ENCODE assay signal across 8 cellular contexts in genomic region chr16:20900299-20901067, GRCh38. TPM values are rescaled to one million over a fixed set of nuclear protein-coding genes. Genes with fewer than 3 reads are reported as not detected.
DNase-seq lines count a peak whose midpoint lies in the region; ATAC-seq, FAIRE-seq and TF ChIP-seq lines count a peak whose summit lies in the region.

A gene with protein sequence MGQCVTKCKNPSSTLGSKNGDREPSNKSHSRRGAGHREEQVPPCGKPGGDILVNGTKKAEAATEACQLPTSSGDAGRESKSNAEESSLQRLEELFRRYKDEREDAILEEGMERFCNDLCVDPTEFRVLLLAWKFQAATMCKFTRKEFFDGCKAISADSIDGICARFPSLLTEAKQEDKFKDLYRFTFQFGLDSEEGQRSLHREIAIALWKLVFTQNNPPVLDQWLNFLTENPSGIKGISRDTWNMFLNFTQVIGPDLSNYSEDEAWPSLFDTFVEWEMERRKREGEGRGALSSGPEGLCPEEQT (minus strand): TSS chr16:20900358. CDS start chr16:20862538, 37,820 bp downstream.
LYRM1 (plus strand) TSS chr16:20900771; CDS start chr16:20915556, 14,785 bp downstream.

- intact Hi-C loops in activated CD4-positive, alpha-beta T cell treated with anti-CD3 and anti-CD28 coated beads, Interleukin-2, amount 10 ng/mL, durations not matched to agents 24 days and 14 days (cut with micrococcal nuclease) = loop anchor here (1.0 to 2.0 kb wide), 6 partner anchors 11 to 160 kb away; partner anchors contain the start of genes ERI2, REXO5 and THUMPD1
- intact Hi-C loops in left colon (cut with DNase I, micrococcal nuclease) = no loop called here

- H3K4me1 Mint-ChIP-seq in activated CD4-positive, alpha-beta T cell treated with anti-CD3 and anti-CD28 coated beads, Interleukin-2, amount 10 ng/mL, durations not matched to agents 24 days and 14 days = peaks cover 74% of the 10 kb centered on the region

- peak within 1 kb of the TSS; percentile 86 to 100 for H3K27ac ChIP-seq in coronary artery

- peak within 1 kb of the TSS; percentile 96 for H3K27ac Mint-ChIP-seq in activated CD4-positive, alpha-beta T cell treated with anti-CD3 and anti-CD28 coated beads, Interleukin-2, amount 10 ng/mL, durations not matched to agents 24 days and 14 days

- DNase-seq in Ammon's horn (ENCODE audit: low spot score) (peak; percentile 100), GM19239 (ENCODE audit: insufficient read length, low spot score) (peak; percentile 67), NCI-H526 treated with DMSO at 0.1 percent for 48 hours (lab: John Stamatoyannopoulos, UW) (peak; percentile 96), coronary artery (ENCODE audit: low spot score) (peak; percentile 98), left colon (peak; percentile 95 to 99)
- DNase-seq in activated CD4-positive, alpha-beta T cell treated with anti-CD3 and anti-CD28 coated beads, Interleukin-2, amount 10 ng/mL, durations not matched to agents 24 days and 14 days = peak; percentile 95
- peak; percentile 93 for DNase-seq in stimulated activated CD4-positive, alpha-beta T cell treated with anti-CD3 and anti-CD28 coated beads, Interleukin-1b, Interleukin-23, amount 100 ng/mL, for 48 hours

- TF ChIP-seq CTCF in coronary artery (IDR thresholded peaks at IDR 0.05) = no peak

- peak within 1 kb of the TSS; percentile 95 for H3K4me3 ChIP-seq in coronary artery

- ATAC-seq in HG03457 (IDR thresholded peaks at IDR 0.05; ENCODE audit: unreplicated experiment) (peak; percentile 52), left colon (peak; percentile 89)

- peak; percentile 87 for FAIRE-seq in GM19239 (lab: Jason Lieb, UNC)

- no peaks in the 10 kb centered on the region for H3K9me3 Mint-ChIP-seq in activated CD4-positive, alpha-beta T cell treated with anti-CD3 and anti-CD28 coated beads, Interleukin-2, amount 10 ng/mL, durations not matched to agents 24 days and 14 days

- peak within 1 kb of the TSS; percentile 89 for H3K4me3 Mint-ChIP-seq in activated CD4-positive, alpha-beta T cell treated with anti-CD3 and anti-CD28 coated beads, Interleukin-2, amount 10 ng/mL, durations not matched to agents 24 days and 14 days

- H3K36me3 Mint-ChIP-seq in activated CD4-positive, alpha-beta T cell treated with anti-CD3 and anti-CD28 coated beads, Interleukin-2, amount 10 ng/mL, durations not matched to agents 24 days and 14 days (ENCODE audit: low read depth) = peaks cover 50% of the 10 kb centered on the region

- no peaks in the 10 kb centered on the region for H3K27me3 Mint-ChIP-seq in activated CD4-positive, alpha-beta T cell treated with anti-CD3 and anti-CD28 coated beads, Interleukin-2, amount 10 ng/mL, durations not matched to agents 24 days and 14 days

RNA-seq across cellular contexts. Expression of the first gene that starts in this region (rescaled TPM):
- total RNA-seq in activated CD4-positive, alpha-beta T cell treated with anti-CD3 and anti-CD28 coated beads, Interleukin-2, amount 10 ng/mL, durations not matched to agents 24 days and 14 days = 10.8 and 12.3 TPM in 2 replicates
- total RNA-seq in left colon = 10 to 100 TPM; 12.4 to 14.0 TPM

RNA-seq across cellular contexts. Expression of gene LYRM1, which starts in this region (rescaled TPM):
- total RNA-seq in activated CD4-positive, alpha-beta T cell treated with anti-CD3 and anti-CD28 coated beads, Interleukin-2, amount 10 ng/mL, durations not matched to agents 24 days and 14 days = 20.9 and 26.5 TPM in 2 replicates
- total RNA-seq in left colon = 10 to 100 TPM; 11.7 to 20.1 TPM

Comparison
In these comparisons a context has a peak if more than half of its experiments do, and no peak if none do; other contexts are left out.
1. Peak in every context shown above with its lines: DNase-seq, ATAC-seq, H3K4me3 ChIP-seq and H3K27ac ChIP-seq.